ENCODE assay signal across 25 cellular contexts in the genomic region with DNA sequence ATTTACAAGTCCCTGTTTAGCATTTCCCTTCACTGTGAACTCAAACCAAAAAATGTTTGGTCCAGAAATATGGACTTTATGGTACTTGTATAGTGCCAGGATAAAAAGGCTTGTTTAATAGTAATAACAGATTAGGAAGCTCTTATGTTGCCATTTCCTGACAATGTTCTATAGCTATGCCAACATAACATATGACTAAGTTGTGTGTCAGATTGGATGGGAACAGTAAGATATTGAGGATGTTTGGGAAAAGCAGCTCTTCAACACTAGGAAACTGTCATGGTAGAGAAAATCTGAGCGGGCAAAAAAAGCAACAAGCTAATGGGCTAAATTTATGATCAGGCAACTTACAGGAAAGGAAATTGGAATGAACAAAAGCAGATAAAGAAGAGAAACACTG.
DNase-seq lines count a peak whose midpoint lies in the region; ATAC-seq lines count a peak whose summit lies in the region.
"Had no signal": no experiment of that assay in that cellular context is flagged by ENCODE, and none has a peak within 500 bp of the region (broad histone marks: within the 10 kb centered on the region; RNA-seq: fewer than 3 reads in every experiment).

No MANE protein-coding gene starts in this region.

- no peak overlapping the region for H3K27ac ChIP-seq in mesendoderm (ENCODE audit: low read depth, low read length)
- H3K27ac ChIP-seq: gastroesophageal sphincter, skin epidermis, transverse colon had no signal

- H4K5ac ChIP-seq in mesendoderm (ENCODE audit: low read length): no peak overlapping the region

- no peak overlapping the region for H3K27ac Mint-ChIP-seq in stimulated activated naive B cell treated with anti-CD40 and anti-IgM and Interleukin-4, amounts not matched to agents 10 μg/mL and 1 μg/mL and 100 μg/mL, for 72 hours
- H3K27ac Mint-ChIP-seq: activated naive CD4-positive, alpha-beta T cell treated with anti-CD3 and anti-CD28 coated beads, Interleukin-2, amount 50 U/mL, for 72 hours; activated T-helper 1 cell treated with anti-CD3 and anti-CD28 coated beads, Interleukin-12 subunit alpha, Interleukin-12 subunit beta, Interleukin-2, Interleukin-4 antibody, amounts not matched to agents 30 ng/mL and 10 ng/mL and 1 ng/mL, durations not matched to agents 14 hours and 24 hours and 36 hours; CD8-positive, alpha-beta memory T cell; endodermal cell; nephron had no signal

- no peak overlapping the region for H3K18ac ChIP-seq in mesendoderm (ENCODE audit: low read length)

- no peaks in the 10 kb centered on the region for H3K4me1 Mint-ChIP-seq in stimulated activated naive B cell treated with anti-CD40 and anti-IgM and Interleukin-4, amounts not matched to agents 10 μg/mL and 1 μg/mL and 100 μg/mL, for 72 hours
- H3K4me1 Mint-ChIP-seq: CD8-positive, alpha-beta memory T cell; endodermal cell; nephron had no signal

- ATAC-seq in stimulated activated naive B cell treated with anti-CD40 and anti-IgM and Interleukin-4, amounts not matched to agents 10 μg/mL and 1 μg/mL and 100 μg/mL, for 72 hours (replicated peaks): no peak
- ATAC-seq in GM21423 (IDR thresholded peaks at IDR 0.05; ENCODE audit: unreplicated experiment): no peak
- ATAC-seq: activated naive CD4-positive, alpha-beta T cell treated with anti-CD3 and anti-CD28 coated beads, Interleukin-2, amount 50 U/mL, for 72 hours; gastroesophageal sphincter; Right ventricle myocardium inferior had no signal

- no peak overlapping the region for H3K9ac ChIP-seq in mesendoderm (ENCODE audit: low read length)

- H4K8ac ChIP-seq in mesendoderm (ENCODE audit: low read depth, low read length): no peak overlapping the region

- no peak overlapping the region for H3K56ac ChIP-seq in mesendoderm (ENCODE audit: low read length)

- no peak overlapping the region for H2BK120ac ChIP-seq in mesendoderm (ENCODE audit: low read depth, low read length)

- H2BK5ac ChIP-seq in mesendoderm (ENCODE audit: low read length): no peak overlapping the region

- H3K4me3 ChIP-seq in mesendoderm (ENCODE audit: low read length): no peak overlapping the region
- H3K4me3 ChIP-seq: gastroesophageal sphincter, skin epidermis, transverse colon had no signal

- no peaks in the 10 kb centered on the region for H3K36me3 ChIP-seq in mesendoderm (ENCODE audit: control insufficient read depth, insufficient read depth, low read length)
- H3K36me3 ChIP-seq: gastroesophageal sphincter, transverse colon had no signal

- H3K4me3 Mint-ChIP-seq in stimulated activated naive B cell treated with anti-CD40 and anti-IgM and Interleukin-4, amounts not matched to agents 10 μg/mL and 1 μg/mL and 100 μg/mL, for 72 hours: no peak overlapping the region
- H3K4me3 Mint-ChIP-seq: activated T-helper 1 cell treated with anti-CD3 and anti-CD28 coated beads, Interleukin-12 subunit alpha, Interleukin-12 subunit beta, Interleukin-2, Interleukin-4 antibody, amounts not matched to agents 30 ng/mL and 10 ng/mL and 1 ng/mL, durations not matched to agents 14 hours and 24 hours and 36 hours; CD8-positive, alpha-beta memory T cell; endodermal cell; nephron had no signal

- H3K79me1 ChIP-seq in mesendoderm (ENCODE audit: low read length): no peaks in the 10 kb centered on the region

- no peak overlapping the region for H3K4me2 ChIP-seq in mesendoderm (ENCODE audit: low read length)

- H3K36me3 Mint-ChIP-seq in stimulated activated naive B cell treated with anti-CD40 and anti-IgM and Interleukin-4, amounts not matched to agents 10 μg/mL and 1 μg/mL and 100 μg/mL, for 72 hours: no peaks in the 10 kb centered on the region
- H3K36me3 Mint-ChIP-seq: activated naive CD4-positive, alpha-beta T cell treated with anti-CD3 and anti-CD28 coated beads, Interleukin-2, amount 50 U/mL, for 72 hours; CD8-positive, alpha-beta memory T cell had no signal

- DNase-seq in EL (peak; percentile 5), RKO (ENCODE audit: low spot score) (peak; percentile 2), fibroblast of gingiva (ENCODE audit: low read depth) (peak; percentile 43), pulmonary artery endothelial cell (ENCODE audit: low read depth, low spot score) (peak; percentile 50), mesendoderm (no peak), NCI-H1048 (lab: John Stamatoyannopoulos, UW) (no peak)
- no peak for DNase-seq in stimulated activated naive B cell treated with anti-CD40 and anti-IgM and Interleukin-4, amounts not matched to agents 10 μg/mL and 1 μg/mL and 100 μg/mL, for 72 hours
- DNase-seq: activated CD4-positive, alpha-beta T cell treated with anti-CD3 and anti-CD28 coated beads for 48 hours; CD8-positive, alpha-beta memory T cell; endodermal cell; midbrain; NCI-H1417; NCI-H2107; NCI-H524; posterior cingulate gyrus; stimulated activated CD4-positive, alpha-beta T cell treated with anti-CD3 and anti-CD28 coated beads, Interleukin-2, amount 100 ng/mL, for 24 hours; stimulated activated naive CD4-positive, alpha-beta T cell treated with Interleukin-2 at 50 U/mL for 16 hours; transverse colon had no signal

- no peaks in the 10 kb centered on the region for H3K27me3 Mint-ChIP-seq in stimulated activated naive B cell treated with anti-CD40 and anti-IgM and Interleukin-4, amounts not matched to agents 10 μg/mL and 1 μg/mL and 100 μg/mL, for 72 hours
- H3K27me3 Mint-ChIP-seq: CD8-positive, alpha-beta memory T cell had no signal

- H3K9me3 Mint-ChIP-seq in stimulated activated naive B cell treated with anti-CD40 and anti-IgM and Interleukin-4, amounts not matched to agents 10 μg/mL and 1 μg/mL and 100 μg/mL, for 72 hours: no peaks in the 10 kb centered on the region
- H3K9me3 Mint-ChIP-seq: activated T-helper 1 cell treated with anti-CD3 and anti-CD28 coated beads, Interleukin-12 subunit alpha, Interleukin-12 subunit beta, Interleukin-2, Interleukin-4 antibody, amounts not matched to agents 30 ng/mL and 10 ng/mL and 1 ng/mL, durations not matched to agents 14 hours and 24 hours and 36 hours; endodermal cell; nephron had no signal

- no peaks in the 10 kb centered on the region for H3K4me1 ChIP-seq in mesendoderm (ENCODE audit: control insufficient read depth, low read depth, low read length)
- H3K4me1 ChIP-seq: gastroesophageal sphincter, transverse colon had no signal

- H3K23ac ChIP-seq in mesendoderm (ENCODE audit: low read length): no peak overlapping the region

- H3K4ac ChIP-seq in mesendoderm (ENCODE audit: low read depth, low read length): no peak overlapping the region

- no peak overlapping the region for H2AK5ac ChIP-seq in mesendoderm (ENCODE audit: low read length)

- H3K27me3 ChIP-seq in mesendoderm (ENCODE audit: insufficient read depth, low read length, poor library complexity): no peaks in the 10 kb centered on the region
- H3K27me3 ChIP-seq: gastroesophageal sphincter, transverse colon had no signal

- no peaks in the 10 kb centered on the region for H3K79me2 ChIP-seq in mesendoderm (ENCODE audit: control insufficient read depth, insufficient read depth, low read length)

- no peak overlapping the region for H2BK15ac ChIP-seq in mesendoderm (replicated peaks; ENCODE audit: low read depth)

- no CpG with 5 or more reads among the region's 1 CpG for WGBS in mesendoderm (ENCODE audit: extremely low coverage, insufficient coverage, low lambda C conversion rate)

Comparison
In these comparisons a context has a peak if more than half of its experiments do, and no peak if none do; other contexts are left out.
1. DNase-seq: peak in EL (single experiment), RKO (single experiment), fibroblast of gingiva (single experiment) and pulmonary artery endothelial cell (single experiment); none in stimulated activated naive B cell treated with anti-CD40 and anti-IgM and Interleukin-4, amounts not matched to agents 10 μg/mL and 1 μg/mL and 100 μg/mL, for 72 hours (single experiment), mesendoderm (single experiment) and NCI-H1048 (single experiment).